ENCODE assay signal across 8 cellular contexts in genomic region chrX:119693032-119693995, GRCh38. TPM values are rescaled to one million over a fixed set of nuclear protein-coding genes. Genes with fewer than 3 reads are reported as not detected.
A peak's percentile ranks its signal among the peaks of the same experiment; 100 is the strongest.
DNase-seq lines count a peak whose midpoint lies in the region; ATAC-seq and TF ChIP-seq lines count a peak whose summit lies in the region.

Gene SEPTIN6 (minus strand): TSS chrX:119693168. CDS start chrX:119693105, 63 bp downstream.

- peak; percentile 60 for ATAC-seq in GM19455 (IDR thresholded peaks at IDR 0.05; ENCODE audit: unreplicated experiment)
- ATAC-seq in naive thymus-derived CD8-positive, alpha-beta T cell: peak; percentile 67 to 68
- peak; percentile 73 for ATAC-seq in stimulated activated naive CD8-positive, alpha-beta T cell treated with anti-CD3 and anti-CD28 coated beads, Interleukin-15, Interleukin-2, amounts not matched to agents 100 U/mL and 50 U/mL, for 24 hours

- H3K27ac Mint-ChIP-seq in activated T-cell treated with anti-CD3 and anti-CD28 coated beads, Interleukin-2, amount 50 U/mL, for 24 hours: peak within 1 kb of the TSS; percentile 99
- H3K27ac Mint-ChIP-seq in naive thymus-derived CD8-positive, alpha-beta T cell: peak within 1 kb of the TSS; percentile 92 to 100 (median 98)

- H3K9me3 Mint-ChIP-seq in activated T-cell treated with anti-CD3 and anti-CD28 coated beads, Interleukin-2, amount 50 U/mL, for 24 hours: no peaks in the 10 kb centered on the region
- no peaks in the 10 kb centered on the region for H3K9me3 Mint-ChIP-seq in naive thymus-derived CD8-positive, alpha-beta T cell

- peaks cover 33% of the 10 kb centered on the region for H3K4me1 Mint-ChIP-seq in activated T-cell treated with anti-CD3 and anti-CD28 coated beads, Interleukin-2, amount 50 U/mL, for 24 hours (ENCODE audit: low read depth)
- peaks cover 6 to 23% (median 19%) of the 10 kb centered on the region in 4 donors for H3K4me1 Mint-ChIP-seq in naive thymus-derived CD8-positive, alpha-beta T cell

- H3K4me3 Mint-ChIP-seq in activated T-cell treated with anti-CD3 and anti-CD28 coated beads, Interleukin-2, amount 50 U/mL, for 24 hours: peak within 1 kb of the TSS; percentile 88
- H3K4me3 Mint-ChIP-seq in naive thymus-derived CD8-positive, alpha-beta T cell: peak within 1 kb of the TSS; percentile 93 to 100 (median 98)

- H3K36me3 Mint-ChIP-seq in activated T-cell treated with anti-CD3 and anti-CD28 coated beads, Interleukin-2, amount 50 U/mL, for 24 hours (ENCODE audit: low read depth): peaks cover 27% of the 10 kb centered on the region
- peaks cover 0 to 6% (median 3%) of the 10 kb centered on the region in 3 donors for H3K36me3 Mint-ChIP-seq in naive thymus-derived CD8-positive, alpha-beta T cell

- H3K27me3 Mint-ChIP-seq in activated T-cell treated with anti-CD3 and anti-CD28 coated beads, Interleukin-2, amount 50 U/mL, for 24 hours: no peaks in the 10 kb centered on the region
- H3K27me3 Mint-ChIP-seq in naive thymus-derived CD8-positive, alpha-beta T cell: no peaks in the 10 kb centered on the region

- DNase-seq in COR-L47 (lab: John Stamatoyannopoulos, UW) (peak; percentile 37), HK-2 (ENCODE audit: unreplicated experiment) (peak; percentile 60), fibroblast of gingiva (ENCODE audit: low read depth) (peak; percentile 60)
- DNase-seq in activated T-cell treated with anti-CD3 and anti-CD28 coated beads, Interleukin-2, amount 50 U/mL, for 24 hours: peak; percentile 92
- peak; percentile 65 to 95 (median 84) for DNase-seq in naive thymus-derived CD8-positive, alpha-beta T cell
- peak; percentile 83 for DNase-seq in stimulated activated naive CD8-positive, alpha-beta T cell treated with anti-CD3 and anti-CD28 coated beads, Interleukin-15, Interleukin-2, amounts not matched to agents 100 U/mL and 50 U/mL, for 24 hours

- POLR2A ChIA-PET in naive thymus-derived CD8-positive, alpha-beta T cell (lab: Charles Lee): interaction anchor here (0.6 to 6.9 kb wide), 22 partner anchors 10 to 164 kb away, joined by 3 to 309 read pairs (median 4); partner anchors contain the start of genes RPL39, SOWAHD and UBE2A

TF ChIP-seq in PFSK-1, 5 proteins besides CTCF, POLR2A, EP300 and RAD21:
- TF ChIP-seq POLR2AphosphoS5 (IDR thresholded peaks at IDR 0.05; ENCODE audit: low read depth, low read length) (peak; percentile 72), REST (IDR thresholded peaks at IDR 0.05; ENCODE audit: insufficient read depth in 1 of 2, low read depth in 2 of 2, low read length in 2 of 2) (no peak), TAF1 (IDR thresholded peaks at IDR 0.05; ENCODE audit: borderline replicate concordance, insufficient read depth, low read length) (peak; percentile 83; the same call in 1 of the 2 replicates), SIN3A (IDR thresholded peaks at IDR 0.05; ENCODE audit: borderline replicate concordance, insufficient read depth, low read length) (peak; percentile 56; the same call in 1 of the 2 replicates)

RNA-seq across cellular contexts. Expression of gene SEPTIN6, which starts in this region (rescaled TPM):
- 99.3 TPM for polyA plus RNA-seq in PFSK-1 (2012; ENCODE audit: insufficient read length, low read depth)
- 100 to 1,000 TPM; 234 to 235 TPM for total RNA-seq in naive thymus-derived CD8-positive, alpha-beta T cell
- polyA plus RNA-seq in naive thymus-derived CD8-positive, alpha-beta T cell: 100 to 1,000 TPM; 161 to 269 (median 226) TPM

Comparison
In these comparisons a context has a peak if more than half of its experiments do, and no peak if none do; other contexts are left out.
1. Peak in every context shown above with its lines: DNase-seq and ATAC-seq.
2. DNase-seq: peak in every context shown above with its lines; median percentile 92 in activated T-cell treated with anti-CD3 and anti-CD28 coated beads, Interleukin-2, amount 50 U/mL, for 24 hours; 84 in naive thymus-derived CD8-positive, alpha-beta T cell; 83 in stimulated activated naive CD8-positive, alpha-beta T cell treated with anti-CD3 and anti-CD28 coated beads, Interleukin-15, Interleukin-2, amounts not matched to agents 100 U/mL and 50 U/mL, for 24 hours; 60 in HK-2; 60 in fibroblast of gingiva; 37 in COR-L47.